Comparison of ENCODE assay signal across 19 cellular contexts in the genomic region with DNA sequence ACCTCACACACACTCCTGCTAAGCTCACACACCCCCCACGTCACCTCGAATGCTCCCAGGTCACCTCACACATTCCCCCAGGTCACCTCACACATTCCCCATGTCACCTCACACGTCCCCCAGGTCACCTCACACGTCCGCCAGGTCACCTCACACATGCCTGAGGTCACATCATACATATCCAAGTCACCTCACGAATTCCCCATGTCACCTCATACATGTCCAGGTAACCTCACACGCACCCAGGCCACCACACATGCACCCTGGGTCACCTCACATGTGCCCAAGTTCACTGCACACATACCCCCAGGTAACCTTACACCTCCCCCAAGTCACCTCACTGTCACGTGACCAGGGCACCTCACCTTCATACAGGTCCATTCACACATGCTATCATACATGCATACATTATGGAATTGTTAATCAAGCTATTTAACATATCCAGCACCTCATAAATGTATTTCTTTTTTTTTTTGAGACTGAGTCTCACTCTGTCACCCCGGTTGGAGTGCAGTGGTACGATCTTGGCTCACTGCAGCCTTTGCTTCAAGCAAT.
DNase-seq lines count a peak whose midpoint lies in the region; ATAC-seq, FAIRE-seq and TF ChIP-seq lines count a peak whose summit lies in the region.
"Had no signal": no experiment of that assay in that cellular context is flagged by ENCODE, and none has a peak within 500 bp of the region (broad histone marks: within the 10 kb centered on the region; RNA-seq: fewer than 3 reads in every experiment).

No MANE protein-coding gene starts in this region.

- TF ChIP-seq POLR2A in HepG2 (IDR thresholded peaks at IDR 0.05; ENCODE audit: insufficient read depth in 1 of 2, low read depth in 2 of 2, low read length in 2 of 2) (no peak), right lobe of liver (IDR thresholded peaks at IDR 0.05) (no peak)

- no peak overlapping the region for H4K91ac ChIP-seq in trophoblast cell (ENCODE audit: low read depth, low read length)

- TF ChIP-seq CTCF in HepG2 (CRISPR knock-in tag; IDR thresholded peaks at IDR 0.05) (no peak), right lobe of liver (IDR thresholded peaks at IDR 0.05) (no peak)

- no peak overlapping the region for H2BK12ac ChIP-seq in trophoblast cell (ENCODE audit: low read length)

- H3K36me3 ChIP-seq in HepG2 (replicated peaks in 1 of 2; ENCODE audit: control insufficient read depth in 1 of 2, insufficient read depth in 2 of 2, low read length in 2 of 2): no peaks in the 10 kb centered on the region
- H3K36me3 ChIP-seq in right lobe of liver: no peaks in the 10 kb centered on the region
- no peaks in the 10 kb centered on the region for H3K36me3 ChIP-seq in trophoblast cell (ENCODE audit: control insufficient read depth in 1 of 2, insufficient read depth in 2 of 2, low read length in 2 of 2)

- 7% methylated on average over 10 of the region's 10 CpGs for WGBS in HepG2 (ENCODE audit: low lambda C conversion rate)
- 37% methylated on average over 10 of the region's 10 CpGs for WGBS in right lobe of liver (ENCODE audit: insufficient coverage, low coverage, low lambda C conversion rate, missing lambda C conversion rate)
- WGBS in trophoblast cell (ENCODE audit: extremely low coverage, insufficient coverage, insufficient read length): no CpG with 5 or more reads among the region's 10 CpGs

- in situ Hi-C loops in HepG2 (cut with HindIII; ENCODE audit: extremely low pct_ligation_motif_present, low pct_unique_long_range_greater_than_20kb): no loop called here

- H4K8ac ChIP-seq in trophoblast cell (ENCODE audit: low read depth, low read length): no peak overlapping the region

- DNase-seq in HepG2 (ENCODE audit: low spot score): no peak
- no peak for DNase-seq in right lobe of liver
- DNase-seq in central memory CD8-positive, alpha-beta T cell (ENCODE audit: low spot score in 2 of 2): no peak
- no peak for DNase-seq in trophoblast cell
- DNase-seq in NCI-H146 treated with DMSO at 0.1 percent for 48 hours (lab: John Stamatoyannopoulos, UW; ENCODE audit: unreplicated experiment): no peak
- DNase-seq: 8988T; C1 segment of cervical spinal cord; CD4-positive, alpha-beta T cell; DMS153; DMS79 treated with DMSO at 0.1 percent for 48 hours; GDM1; GOT3; H9; KBM-7 had no signal

- H3K27ac ChIP-seq in HepG2 (ENCODE audit: extremely low read length, insufficient read depth, low read length) (no peak overlapping the region), right lobe of liver (no peak overlapping the region), trophoblast cell (ENCODE audit: low read depth, low read length) (no peak overlapping the region)
- H3K27ac ChIP-seq: HL-60 had no signal

- H3K9me3 ChIP-seq in HepG2 (ENCODE audit: low read length) (no peaks in the 10 kb centered on the region), right lobe of liver (no peaks in the 10 kb centered on the region), trophoblast cell (ENCODE audit: insufficient read depth, low read depth, low read length) (peaks cover 21% of the 10 kb centered on the region)

- H3K23ac ChIP-seq in trophoblast cell (ENCODE audit: low read length): no peak overlapping the region

- H3K9me3 Mint-ChIP-seq in central memory CD8-positive, alpha-beta T cell: no peaks in the 10 kb centered on the region
- H3K9me3 Mint-ChIP-seq: CD4-positive, alpha-beta T cell had no signal

- ATAC-seq in HepG2: no peak
- no peak for ATAC-seq in right lobe of liver
- no peak for ATAC-seq in central memory CD8-positive, alpha-beta T cell (replicated peaks; ENCODE audit: extremely low read depth, poor library complexity, severe bottlenecking)
- no peak for ATAC-seq in HG02642 (IDR thresholded peaks at IDR 0.05; ENCODE audit: poor library complexity, unreplicated experiment)
- no peak for ATAC-seq in HG03039 (IDR thresholded peaks at IDR 0.05; ENCODE audit: unreplicated experiment)

- H3K79me1 ChIP-seq in trophoblast cell (ENCODE audit: low read length): no peaks in the 10 kb centered on the region

- POLR2A ChIA-PET in HepG2 (lab: Yijun Ruan, JAX): no interaction called here

- TF ChIP-seq EP300 in HepG2 (IDR thresholded peaks at IDR 0.05; ENCODE audit: low read depth in 2 of 2, low read length in 2 of 2): no peak
- TF ChIP-seq EP300 in HepG2 (CRISPR knock-in tag; IDR thresholded peaks at IDR 0.05; ENCODE audit: borderline replicate concordance): no peak

- no peak overlapping the region for H2BK5ac ChIP-seq in trophoblast cell (ENCODE audit: low read depth, low read length, poor library complexity)

- FAIRE-seq in HepG2 (lab: Jason Lieb, UNC): no peak
- FAIRE-seq: D721Med, GM19239 had no signal

- H4K20me1 ChIP-seq in HepG2 (ENCODE audit: insufficient read depth, low read length): no peaks in the 10 kb centered on the region

- H3K4me1 Mint-ChIP-seq in central memory CD8-positive, alpha-beta T cell: peaks cover 37% of the 10 kb centered on the region
- H3K4me1 Mint-ChIP-seq: H9 had no signal

- no peak overlapping the region for H3K18ac ChIP-seq in trophoblast cell (ENCODE audit: low read length)

- no peak overlapping the region for H4K12ac ChIP-seq in trophoblast cell (ENCODE audit: low read depth, low read length)

- H3K79me2 ChIP-seq in HepG2 (ENCODE audit: insufficient read depth, low read length) (no peaks in the 10 kb centered on the region), trophoblast cell (ENCODE audit: control insufficient read depth, insufficient read depth, low read length, poor library complexity) (no peaks in the 10 kb centered on the region)

- H3K27me3 Mint-ChIP-seq in central memory CD8-positive, alpha-beta T cell: peaks cover 22% of the 10 kb centered on the region
- H3K27me3 Mint-ChIP-seq: CD4-positive, alpha-beta T cell had no signal

- intact Hi-C loops in HepG2 (cut with micrococcal nuclease; ENCODE audit: unreplicated experiment): no loop called here
- intact Hi-C loops in right lobe of liver (cut with DNase I): no loop called here

- BruUV-seq in HepG2 (replicated peaks; lab: Mats Ljungman, UMichigan): no TSS peak

- no peak overlapping the region for H3K4me3 Mint-ChIP-seq in central memory CD8-positive, alpha-beta T cell
- H3K4me3 Mint-ChIP-seq: CD4-positive, alpha-beta T cell had no signal

- H3K4me1 ChIP-seq in HepG2 (ENCODE audit: insufficient read depth, low read length) (no peaks in the 10 kb centered on the region), right lobe of liver (no peaks in the 10 kb centered on the region), trophoblast cell (ENCODE audit: control insufficient read depth in 1 of 2, insufficient read depth in 2 of 2, low read length in 2 of 2) (no peaks in the 10 kb centered on the region)

- H3K4me3 ChIP-seq in HepG2 (replicated peaks in 1 of 3; ENCODE audit: insufficient read depth in 1 of 3, low read depth in 2 of 3, low read length in 3 of 3): no peak overlapping the region
- H3K4me3 ChIP-seq in right lobe of liver: no peak overlapping the region
- peak overlapping the region; percentile 49 for H3K4me3 ChIP-seq in trophoblast cell (ENCODE audit: low read depth, low read length)

- TF ChIP-seq RAD21 in HepG2 (CRISPR knock-in tag; IDR thresholded peaks at IDR 0.05): no peak

- no peak overlapping the region for H3K4ac ChIP-seq in trophoblast cell (ENCODE audit: low read depth, low read length)

- H3K27ac Mint-ChIP-seq in central memory CD8-positive, alpha-beta T cell (ENCODE audit: low read depth): peak overlapping the region; percentile 58
- H3K27ac Mint-ChIP-seq: CD4-positive, alpha-beta T cell; H9 had no signal

- H3K14ac ChIP-seq in trophoblast cell (ENCODE audit: low read length): no peak overlapping the region

- CTCF ChIA-PET in HepG2 (lab: Yijun Ruan, JAX; ENCODE audit: low intra/inter-chr PET ratio, low total read pairs): no interaction called here

- H3K36me3 Mint-ChIP-seq in central memory CD8-positive, alpha-beta T cell (ENCODE audit: insufficient read depth): peaks cover 2% of the 10 kb centered on the region

- H2BK120ac ChIP-seq in trophoblast cell (ENCODE audit: insufficient read depth, low read length, poor library complexity): no peak overlapping the region

- H3K4me2 ChIP-seq in HepG2 (ENCODE audit: low read depth, low read length) (no peak overlapping the region), trophoblast cell (ENCODE audit: low read length) (no peak overlapping the region)

- H3K27me3 ChIP-seq in HepG2 (ENCODE audit: control insufficient read depth in 1 of 2, insufficient read depth in 2 of 2, low read length in 2 of 2) (no peaks in the 10 kb centered on the region), right lobe of liver (no peaks in the 10 kb centered on the region), trophoblast cell (ENCODE audit: insufficient read depth, low read length) (no peaks in the 10 kb centered on the region)

- H2AK5ac ChIP-seq in trophoblast cell (ENCODE audit: low read length): no peak overlapping the region

- no peak overlapping the region for H2AFZ ChIP-seq in HepG2 (ENCODE audit: low read length)
- no peak overlapping the region for H2AFZ ChIP-seq in trophoblast cell (ENCODE audit: insufficient read depth, low read length, poor library complexity)

- H3K9ac ChIP-seq in HepG2 (ENCODE audit: insufficient read depth, low read depth, low read length): no peak overlapping the region
- H3K9ac ChIP-seq in trophoblast cell (ENCODE audit: low read length): no peak overlapping the region

TF ChIP-seq in HepG2, 621 proteins besides CTCF, POLR2A, EP300 and RAD21 (continues in another document):
- TF ChIP-seq RAD51 (IDR thresholded peaks at IDR 0.05; ENCODE audit: borderline replicate concordance) (peak; percentile 77), SMAD3 (CRISPR knock-in tag; IDR thresholded peaks at IDR 0.05) (no peak), HNRNPLL (IDR thresholded peaks at IDR 0.05; ENCODE audit: low read depth, low read length, poor library complexity, severe bottlenecking) (no peak), CREB1 (IDR thresholded peaks at IDR 0.05) (peak; percentile 43; the same call in 1 of the 2 replicates), CREB1 (CRISPR knock-in tag; IDR thresholded peaks at IDR 0.05) (no peak)
- TF ChIP-seq, protein P1, sequence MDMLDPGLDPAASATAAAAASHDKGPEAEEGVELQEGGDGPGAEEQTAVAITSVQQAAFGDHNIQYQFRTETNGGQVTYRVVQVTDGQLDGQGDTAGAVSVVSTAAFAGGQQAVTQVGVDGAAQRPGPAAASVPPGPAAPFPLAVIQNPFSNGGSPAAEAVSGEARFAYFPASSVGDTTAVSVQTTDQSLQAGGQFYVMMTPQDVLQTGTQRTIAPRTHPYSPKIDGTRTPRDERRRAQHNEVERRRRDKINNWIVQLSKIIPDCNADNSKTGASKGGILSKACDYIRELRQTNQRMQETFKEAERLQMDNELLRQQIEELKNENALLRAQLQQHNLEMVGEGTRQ (IDR thresholded peaks at IDR 0.05; ENCODE audit: low read depth, low read length): peak; percentile 53
- TF ChIP-seq, protein P1 (CRISPR knock-in tag; IDR thresholded peaks at IDR 0.05; ENCODE audit: borderline replicate concordance): no peak
